In the genomic region with DNA sequence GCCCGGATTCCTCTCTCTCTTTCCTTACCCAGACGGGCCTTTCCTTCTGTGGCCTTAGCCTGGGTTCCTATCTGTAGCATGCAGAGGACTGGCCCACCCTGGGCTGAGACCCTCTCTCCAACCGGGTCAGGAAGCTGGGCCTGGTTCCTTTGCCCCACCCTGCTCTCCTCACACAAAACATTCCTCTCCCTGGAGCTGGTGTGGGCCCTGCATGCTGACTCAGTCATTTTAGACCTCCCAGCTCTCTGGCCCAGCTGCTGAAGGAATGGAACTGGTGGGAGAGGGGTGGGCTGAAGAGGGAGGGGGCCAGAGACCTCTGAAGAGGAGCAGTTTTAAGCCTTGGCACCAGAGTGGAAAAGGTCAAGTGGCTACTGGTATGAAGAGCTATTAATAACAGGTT, we compare ENCODE assay signal across 1 cellular context.
TF ChIP-seq lines count a peak whose summit lies in the region.

No MANE protein-coding gene starts in this region.

TF ChIP-seq in K562, 482 proteins besides CTCF, POLR2A, EP300 and RAD21 (continues in another document):
- TF ChIP-seq BHLHE40 (IDR thresholded peaks at IDR 0.05; ENCODE audit: low read length) (no peak), NR2F6 (CRISPR knock-in tag; IDR thresholded peaks at IDR 0.05) (no peak), MYC (IDR thresholded peaks at IDR 0.05; ENCODE audit: low read depth, low read length) (no peak), MYC (CRISPR knock-in tag; IDR thresholded peaks at IDR 0.05; ENCODE audit: borderline replicate concordance, low read depth) (no peak), BRD4 (IDR thresholded peaks at IDR 0.05) (no peak), DMBX1 (CRISPR knock-in tag; IDR thresholded peaks at IDR 0.05; ENCODE audit: borderline replicate concordance) (0 out of 2 replicates have a peak, but pooled peaks have one; percentile 20), ARID1B (IDR thresholded peaks at IDR 0.05) (0 out of 2 replicates have a peak, but pooled peaks have one; percentile 15), MAFK (IDR thresholded peaks at IDR 0.05; ENCODE audit: low read length) (peak; percentile 91), TSC22D4 (tag; IDR thresholded peaks at IDR 0.05) (no peak), TARDBP (IDR thresholded peaks at IDR 0.05) (no peak), CCAR2 (IDR thresholded peaks at IDR 0.05; ENCODE audit: low read depth, low read length) (no peak), MAFF (IDR thresholded peaks at IDR 0.05; ENCODE audit: low read length) (peak; percentile 89), SNRNP70 (optimal IDR thresholded peaks at IDR 0.05; ENCODE audit: low read depth, low read length) (no peak), DIDO1 (tag; IDR thresholded peaks at IDR 0.05; ENCODE audit: low read depth) (no peak), MAFG (tag; conservative IDR thresholded peaks at IDR 0.05) (peak; percentile 94), U2AF2 (optimal IDR thresholded peaks at IDR 0.05; ENCODE audit: low read depth, low read length) (no peak), MYBL2 (IDR thresholded peaks at IDR 0.05; ENCODE audit: low read depth) (no peak), MYBL2 (CRISPR knock-in tag; IDR thresholded peaks at IDR 0.05; ENCODE audit: borderline replicate concordance) (no peak), JUN (IDR thresholded peaks at IDR 0.05; ENCODE audit: borderline replicate concordance, low read depth, low read length) (no peak), JUN (CRISPR knock-in tag; IDR thresholded peaks at IDR 0.05; ENCODE audit: borderline replicate concordance) (no peak), HMG20A (CRISPR knock-in tag; conservative IDR thresholded peaks at IDR 0.05) (no peak), ZNF124 (CRISPR knock-in tag; IDR thresholded peaks at IDR 0.05) (no peak), SMC3 (conservative IDR thresholded peaks at IDR 0.05; ENCODE audit: insufficient read depth, low read depth, low read length) (no peak), NFIX (CRISPR knock-in tag; IDR thresholded peaks at IDR 0.05; ENCODE audit: low read depth) (0 out of 2 replicates have a peak, but pooled peaks have one; percentile 1), HDAC1 (IDR thresholded peaks at IDR 0.05) (0 out of 4 replicates have a peak, but pooled peaks of 1 of the 2 experiments have one; percentile 29), ATF1 (CRISPR knock-in tag; IDR thresholded peaks at IDR 0.05) (no peak), ATF1 (tag; IDR thresholded peaks at IDR 0.05) (no peak), SP1 (CRISPR knock-in tag; IDR thresholded peaks at IDR 0.05) (0 out of 2 replicates have a peak, but pooled peaks have one; percentile 20), ZNF75A (CRISPR knock-in tag; IDR thresholded peaks at IDR 0.05) (no peak), CBX1 (IDR thresholded peaks at IDR 0.05; ENCODE audit: low read depth) (no peak), NEUROD1 (IDR thresholded peaks at IDR 0.05; ENCODE audit: borderline replicate concordance, low read depth, low read length, partially characterized antibody) (no peak), CEBPB (tag; IDR thresholded peaks at IDR 0.05) (no peak), ZNF165 (CRISPR knock-in tag; IDR thresholded peaks at IDR 0.05; ENCODE audit: borderline replicate concordance) (no peak), RBM34 (IDR thresholded peaks at IDR 0.05; ENCODE audit: borderline replicate concordance, insufficient read depth, low read length) (no peak), MCM7 (IDR thresholded peaks at IDR 0.05) (no peak), ZBTB7A (IDR thresholded peaks at IDR 0.05; ENCODE audit: borderline replicate concordance, control insufficient read depth, low read depth, low read length) (0 out of 2 replicates have a peak, but pooled peaks have one; percentile 30), ZFX (CRISPR knock-in tag; IDR thresholded peaks at IDR 0.05) (peak; percentile 67), TBP (optimal IDR thresholded peaks at IDR 0.05; ENCODE audit: low read depth, low read length) (peak; percentile 28), SREBF1 (IDR thresholded peaks at IDR 0.05; ENCODE audit: borderline replicate concordance, low read depth, low read length) (no peak), ZNF707 (CRISPR knock-in tag; conservative IDR thresholded peaks at IDR 0.05) (no peak), ELF4 (CRISPR knock-in tag; IDR thresholded peaks at IDR 0.05) (0 out of 2 replicates have a peak, but pooled peaks have one; percentile 25)
- TF ChIP-seq, protein P1, sequence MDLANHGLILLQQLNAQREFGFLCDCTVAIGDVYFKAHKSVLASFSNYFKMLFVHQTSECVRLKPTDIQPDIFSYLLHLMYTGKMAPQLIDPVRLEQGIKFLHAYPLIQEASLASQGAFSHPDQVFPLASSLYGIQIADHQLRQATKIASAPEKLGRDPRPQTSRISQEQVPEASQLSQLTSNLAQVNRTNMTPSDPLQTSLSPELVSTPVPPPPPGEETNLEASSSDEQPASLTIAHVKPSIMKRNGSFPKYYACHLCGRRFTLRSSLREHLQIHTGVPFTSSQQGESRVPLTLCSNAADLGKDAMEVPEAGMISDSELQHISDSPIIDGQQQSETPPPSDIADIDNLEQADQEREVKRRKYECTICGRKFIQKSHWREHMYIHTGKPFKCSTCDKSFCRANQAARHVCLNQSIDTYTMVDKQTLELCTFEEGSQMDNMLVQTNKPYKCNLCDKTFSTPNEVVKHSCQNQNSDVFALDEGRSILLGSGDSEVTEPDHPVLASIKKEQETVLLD (IDR thresholded peaks at IDR 0.05), result no peak
- TF ChIP-seq, protein P2, sequence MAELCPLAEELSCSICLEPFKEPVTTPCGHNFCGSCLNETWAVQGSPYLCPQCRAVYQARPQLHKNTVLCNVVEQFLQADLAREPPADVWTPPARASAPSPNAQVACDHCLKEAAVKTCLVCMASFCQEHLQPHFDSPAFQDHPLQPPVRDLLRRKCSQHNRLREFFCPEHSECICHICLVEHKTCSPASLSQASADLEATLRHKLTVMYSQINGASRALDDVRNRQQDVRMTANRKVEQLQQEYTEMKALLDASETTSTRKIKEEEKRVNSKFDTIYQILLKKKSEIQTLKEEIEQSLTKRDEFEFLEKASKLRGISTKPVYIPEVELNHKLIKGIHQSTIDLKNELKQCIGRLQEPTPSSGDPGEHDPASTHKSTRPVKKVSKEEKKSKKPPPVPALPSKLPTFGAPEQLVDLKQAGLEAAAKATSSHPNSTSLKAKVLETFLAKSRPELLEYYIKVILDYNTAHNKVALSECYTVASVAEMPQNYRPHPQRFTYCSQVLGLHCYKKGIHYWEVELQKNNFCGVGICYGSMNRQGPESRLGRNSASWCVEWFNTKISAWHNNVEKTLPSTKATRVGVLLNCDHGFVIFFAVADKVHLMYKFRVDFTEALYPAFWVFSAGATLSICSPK (IDR thresholded peaks at IDR 0.05; ENCODE audit: borderline replicate concordance), result no peak
- TF ChIP-seq, protein P3, sequence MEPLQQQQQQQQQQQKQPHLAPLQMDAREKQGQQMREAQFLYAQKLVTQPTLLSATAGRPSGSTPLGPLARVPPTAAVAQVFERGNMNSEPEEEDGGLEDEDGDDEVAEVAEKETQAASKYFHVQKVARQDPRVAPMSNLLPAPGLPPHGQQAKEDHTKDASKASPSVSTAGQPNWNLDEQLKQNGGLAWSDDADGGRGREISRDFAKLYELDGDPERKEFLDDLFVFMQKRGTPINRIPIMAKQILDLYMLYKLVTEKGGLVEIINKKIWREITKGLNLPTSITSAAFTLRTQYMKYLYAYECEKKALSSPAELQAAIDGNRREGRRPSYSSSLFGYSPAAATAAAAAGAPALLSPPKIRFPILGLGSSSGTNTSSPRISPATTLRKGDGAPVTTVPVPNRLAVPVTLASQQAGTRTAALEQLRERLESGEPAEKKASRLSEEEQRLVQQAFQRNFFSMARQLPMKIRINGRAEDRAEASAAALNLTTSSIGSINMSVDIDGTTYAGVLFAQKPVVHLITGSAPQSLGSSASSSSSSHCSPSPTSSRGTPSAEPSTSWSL (CRISPR knock-in tag; IDR thresholded peaks at IDR 0.05; ENCODE audit: borderline replicate concordance), result 0 out of 2 replicates have a peak, but pooled peaks have one; percentile 60
- TF ChIP-seq, protein P4, sequence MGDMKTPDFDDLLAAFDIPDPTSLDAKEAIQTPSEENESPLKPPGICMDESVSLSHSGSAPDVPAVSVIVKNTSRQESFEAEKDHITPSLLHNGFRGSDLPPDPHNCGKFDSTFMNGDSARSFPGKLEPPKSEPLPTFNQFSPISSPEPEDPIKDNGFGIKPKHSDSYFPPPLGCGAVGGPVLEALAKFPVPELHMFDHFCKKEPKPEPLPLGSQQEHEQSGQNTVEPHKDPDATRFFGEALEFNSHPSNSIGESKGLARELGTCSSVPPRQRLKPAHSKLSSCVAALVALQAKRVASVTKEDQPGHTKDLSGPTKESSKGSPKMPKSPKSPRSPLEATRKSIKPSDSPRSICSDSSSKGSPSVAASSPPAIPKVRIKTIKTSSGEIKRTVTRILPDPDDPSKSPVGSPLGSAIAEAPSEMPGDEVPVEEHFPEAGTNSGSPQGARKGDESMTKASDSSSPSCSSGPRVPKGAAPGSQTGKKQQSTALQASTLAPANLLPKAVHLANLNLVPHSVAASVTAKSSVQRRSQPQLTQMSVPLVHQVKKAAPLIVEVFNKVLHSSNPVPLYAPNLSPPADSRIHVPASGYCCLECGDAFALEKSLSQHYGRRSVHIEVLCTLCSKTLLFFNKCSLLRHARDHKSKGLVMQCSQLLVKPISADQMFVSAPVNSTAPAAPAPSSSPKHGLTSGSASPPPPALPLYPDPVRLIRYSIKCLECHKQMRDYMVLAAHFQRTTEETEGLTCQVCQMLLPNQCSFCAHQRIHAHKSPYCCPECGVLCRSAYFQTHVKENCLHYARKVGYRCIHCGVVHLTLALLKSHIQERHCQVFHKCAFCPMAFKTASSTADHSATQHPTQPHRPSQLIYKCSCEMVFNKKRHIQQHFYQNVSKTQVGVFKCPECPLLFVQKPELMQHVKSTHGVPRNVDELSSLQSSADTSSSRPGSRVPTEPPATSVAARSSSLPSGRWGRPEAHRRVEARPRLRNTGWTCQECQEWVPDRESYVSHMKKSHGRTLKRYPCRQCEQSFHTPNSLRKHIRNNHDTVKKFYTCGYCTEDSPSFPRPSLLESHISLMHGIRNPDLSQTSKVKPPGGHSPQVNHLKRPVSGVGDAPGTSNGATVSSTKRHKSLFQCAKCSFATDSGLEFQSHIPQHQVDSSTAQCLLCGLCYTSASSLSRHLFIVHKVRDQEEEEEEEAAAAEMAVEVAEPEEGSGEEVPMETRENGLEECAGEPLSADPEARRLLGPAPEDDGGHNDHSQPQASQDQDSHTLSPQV (IDR thresholded peaks at IDR 0.05), result peak; percentile 14
- TF ChIP-seq, protein P5, sequence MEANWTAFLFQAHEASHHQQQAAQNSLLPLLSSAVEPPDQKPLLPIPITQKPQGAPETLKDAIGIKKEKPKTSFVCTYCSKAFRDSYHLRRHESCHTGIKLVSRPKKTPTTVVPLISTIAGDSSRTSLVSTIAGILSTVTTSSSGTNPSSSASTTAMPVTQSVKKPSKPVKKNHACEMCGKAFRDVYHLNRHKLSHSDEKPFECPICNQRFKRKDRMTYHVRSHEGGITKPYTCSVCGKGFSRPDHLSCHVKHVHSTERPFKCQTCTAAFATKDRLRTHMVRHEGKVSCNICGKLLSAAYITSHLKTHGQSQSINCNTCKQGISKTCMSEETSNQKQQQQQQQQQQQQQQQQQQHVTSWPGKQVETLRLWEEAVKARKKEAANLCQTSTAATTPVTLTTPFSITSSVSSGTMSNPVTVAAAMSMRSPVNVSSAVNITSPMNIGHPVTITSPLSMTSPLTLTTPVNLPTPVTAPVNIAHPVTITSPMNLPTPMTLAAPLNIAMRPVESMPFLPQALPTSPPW (CRISPR knock-in tag; IDR thresholded peaks at IDR 0.05), result peak; percentile 35; the same call in 1 of the 2 replicates
- TF ChIP-seq, protein P6, sequence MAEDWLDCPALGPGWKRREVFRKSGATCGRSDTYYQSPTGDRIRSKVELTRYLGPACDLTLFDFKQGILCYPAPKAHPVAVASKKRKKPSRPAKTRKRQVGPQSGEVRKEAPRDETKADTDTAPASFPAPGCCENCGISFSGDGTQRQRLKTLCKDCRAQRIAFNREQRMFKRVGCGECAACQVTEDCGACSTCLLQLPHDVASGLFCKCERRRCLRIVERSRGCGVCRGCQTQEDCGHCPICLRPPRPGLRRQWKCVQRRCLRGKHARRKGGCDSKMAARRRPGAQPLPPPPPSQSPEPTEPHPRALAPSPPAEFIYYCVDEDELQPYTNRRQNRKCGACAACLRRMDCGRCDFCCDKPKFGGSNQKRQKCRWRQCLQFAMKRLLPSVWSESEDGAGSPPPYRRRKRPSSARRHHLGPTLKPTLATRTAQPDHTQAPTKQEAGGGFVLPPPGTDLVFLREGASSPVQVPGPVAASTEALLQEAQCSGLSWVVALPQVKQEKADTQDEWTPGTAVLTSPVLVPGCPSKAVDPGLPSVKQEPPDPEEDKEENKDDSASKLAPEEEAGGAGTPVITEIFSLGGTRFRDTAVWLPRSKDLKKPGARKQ (CRISPR knock-in tag; IDR thresholded peaks at IDR 0.05), result no peak
- TF ChIP-seq, protein P7, sequence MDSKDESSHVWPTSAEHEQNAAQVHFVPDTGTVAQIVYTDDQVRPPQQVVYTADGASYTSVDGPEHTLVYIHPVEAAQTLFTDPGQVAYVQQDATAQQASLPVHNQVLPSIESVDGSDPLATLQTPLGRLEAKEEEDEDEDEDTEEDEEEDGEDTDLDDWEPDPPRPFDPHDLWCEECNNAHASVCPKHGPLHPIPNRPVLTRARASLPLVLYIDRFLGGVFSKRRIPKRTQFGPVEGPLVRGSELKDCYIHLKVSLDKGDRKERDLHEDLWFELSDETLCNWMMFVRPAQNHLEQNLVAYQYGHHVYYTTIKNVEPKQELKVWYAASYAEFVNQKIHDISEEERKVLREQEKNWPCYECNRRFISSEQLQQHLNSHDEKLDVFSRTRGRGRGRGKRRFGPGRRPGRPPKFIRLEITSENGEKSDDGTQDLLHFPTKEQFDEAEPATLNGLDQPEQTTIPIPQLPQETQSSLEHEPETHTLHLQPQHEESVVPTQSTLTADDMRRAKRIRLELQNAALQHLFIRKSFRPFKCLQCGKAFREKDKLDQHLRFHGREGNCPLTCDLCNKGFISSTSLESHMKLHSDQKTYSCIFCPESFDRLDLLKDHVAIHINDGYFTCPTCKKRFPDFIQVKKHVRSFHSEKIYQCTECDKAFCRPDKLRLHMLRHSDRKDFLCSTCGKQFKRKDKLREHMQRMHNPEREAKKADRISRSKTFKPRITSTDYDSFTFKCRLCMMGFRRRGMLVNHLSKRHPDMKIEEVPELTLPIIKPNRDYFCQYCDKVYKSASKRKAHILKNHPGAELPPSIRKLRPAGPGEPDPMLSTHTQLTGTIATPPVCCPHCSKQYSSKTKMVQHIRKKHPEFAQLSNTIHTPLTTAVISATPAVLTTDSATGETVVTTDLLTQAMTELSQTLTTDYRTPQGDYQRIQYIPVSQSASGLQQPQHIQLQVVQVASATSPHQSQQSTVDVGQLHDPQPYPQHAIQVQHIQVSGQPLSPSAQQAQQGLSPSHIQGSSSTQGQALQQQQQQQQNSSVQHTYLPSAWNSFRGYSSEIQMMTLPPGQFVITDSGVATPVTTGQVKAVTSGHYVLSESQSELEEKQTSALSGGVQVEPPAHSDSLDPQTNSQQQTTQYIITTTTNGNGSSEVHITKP (IDR thresholded peaks at IDR 0.05; ENCODE audit: partially characterized antibody), result no peak
- TF ChIP-seq, protein P8, sequence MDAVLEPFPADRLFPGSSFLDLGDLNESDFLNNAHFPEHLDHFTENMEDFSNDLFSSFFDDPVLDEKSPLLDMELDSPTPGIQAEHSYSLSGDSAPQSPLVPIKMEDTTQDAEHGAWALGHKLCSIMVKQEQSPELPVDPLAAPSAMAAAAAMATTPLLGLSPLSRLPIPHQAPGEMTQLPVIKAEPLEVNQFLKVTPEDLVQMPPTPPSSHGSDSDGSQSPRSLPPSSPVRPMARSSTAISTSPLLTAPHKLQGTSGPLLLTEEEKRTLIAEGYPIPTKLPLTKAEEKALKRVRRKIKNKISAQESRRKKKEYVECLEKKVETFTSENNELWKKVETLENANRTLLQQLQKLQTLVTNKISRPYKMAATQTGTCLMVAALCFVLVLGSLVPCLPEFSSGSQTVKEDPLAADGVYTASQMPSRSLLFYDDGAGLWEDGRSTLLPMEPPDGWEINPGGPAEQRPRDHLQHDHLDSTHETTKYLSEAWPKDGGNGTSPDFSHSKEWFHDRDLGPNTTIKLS (IDR thresholded peaks at IDR 0.05; ENCODE audit: borderline replicate concordance, low read depth), result no peak
